ENCODE assay signal across 24 cellular contexts in the genomic region with DNA sequence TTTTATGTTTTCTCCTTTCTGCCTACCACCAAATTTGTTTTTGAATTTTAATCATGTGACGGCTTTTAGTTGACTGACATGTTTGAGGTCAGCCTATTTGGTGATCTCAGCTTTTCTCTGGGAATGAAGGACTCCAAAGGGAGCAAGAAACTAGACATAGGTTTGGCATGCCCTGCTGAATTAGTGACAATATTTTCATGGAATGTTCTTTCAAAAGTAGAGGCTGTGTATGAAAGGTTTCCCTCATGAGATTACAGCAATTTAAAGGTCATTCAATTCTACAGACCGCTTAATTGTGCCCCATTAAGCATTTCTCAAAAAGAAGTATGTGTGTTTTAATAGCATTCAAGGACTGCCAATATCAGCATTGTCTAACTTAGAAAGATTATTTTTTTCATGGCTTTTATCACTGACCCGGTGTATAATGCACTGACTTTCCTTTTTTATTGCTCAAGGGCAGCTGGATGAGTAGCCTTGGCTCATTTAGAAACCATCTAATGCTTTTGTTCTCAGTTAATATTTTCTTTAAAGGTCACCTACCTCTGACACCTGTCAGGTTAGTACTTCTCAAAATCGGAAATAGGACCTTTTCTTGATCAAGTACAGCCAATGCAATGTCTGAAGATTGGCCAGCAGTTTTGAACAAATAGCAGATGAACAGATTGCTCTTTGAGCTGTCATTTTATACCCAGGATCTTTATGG.
"Had no signal": no experiment of that assay in that cellular context is flagged by ENCODE, and none has a peak within 500 bp of the region (broad histone marks: within the 10 kb centered on the region; RNA-seq: fewer than 3 reads in every experiment).

No MANE protein-coding gene starts in this region.

- H3K27ac ChIP-seq: breast epithelium, esophagus muscularis mucosa, gastroesophageal sphincter, hepatocyte, right lobe of liver, skin epidermis, thyroid gland, upper lobe of left lung, vagina had no signal

- H3K4me3 ChIP-seq: breast epithelium, esophagus muscularis mucosa, gastroesophageal sphincter, hepatocyte, right lobe of liver, skin epidermis, thyroid gland, upper lobe of left lung, vagina had no signal

- DNase-seq: activated CD4-positive, alpha-beta T cell treated with anti-CD3 and anti-CD28 coated beads for 36 hours; activated CD4-positive, CD25-positive, alpha-beta regulatory T cell; activated CD8-positive, alpha-beta memory T cell treated with anti-CD3 and anti-CD28 coated beads, Interleukin-2, amount 10 ng/mL, durations not matched to agents 7 days and 5 days; activated CD8-positive, alpha-beta T cell treated with anti-CD3 and anti-CD28 coated beads, Interleukin-2, amount 10 ng/mL, durations not matched to agents 7 days and 5 days; activated naive CD4-positive, alpha-beta T cell; activated T-cell treated with anti-CD3 and anti-CD28 coated beads for 4 hours; activated T-cell treated with anti-CD3 and anti-CD28 coated beads, Interleukin-2, amount 50 U/mL, for 72 hours; amniotic stem cell; central memory CD4-positive, alpha-beta T cell; effector CD4-positive, alpha-beta T cell; islet precursor cell; left colon; mammary epithelial cell; right lobe of liver; stimulated activated CD4-positive, alpha-beta T cell treated with anti-CD3 and anti-CD28 coated beads, Interleukin-12 subunit alpha, Interleukin-12 subunit beta, amount 100 ng/mL, for 4 hours; stimulated activated CD4-positive, alpha-beta T cell treated with anti-CD3 and anti-CD28 coated beads, Interleukin-4, amount 100 ng/mL, for 24 hours; thyroid gland; upper lobe of left lung had no signal

- H3K27me3 ChIP-seq: breast epithelium, esophagus muscularis mucosa, gastroesophageal sphincter, hepatocyte, right lobe of liver, thyroid gland, upper lobe of left lung, vagina had no signal

- H3K4me1 ChIP-seq: breast epithelium, right lobe of liver, upper lobe of left lung, vagina had no signal

- H3K36me3 ChIP-seq: breast epithelium, esophagus muscularis mucosa, gastroesophageal sphincter, right lobe of liver, thyroid gland, upper lobe of left lung, vagina had no signal

- H3K9me3 ChIP-seq: breast epithelium, esophagus muscularis mucosa, gastroesophageal sphincter, right lobe of liver, thyroid gland, upper lobe of left lung, vagina had no signal
